In the genomic region with DNA sequence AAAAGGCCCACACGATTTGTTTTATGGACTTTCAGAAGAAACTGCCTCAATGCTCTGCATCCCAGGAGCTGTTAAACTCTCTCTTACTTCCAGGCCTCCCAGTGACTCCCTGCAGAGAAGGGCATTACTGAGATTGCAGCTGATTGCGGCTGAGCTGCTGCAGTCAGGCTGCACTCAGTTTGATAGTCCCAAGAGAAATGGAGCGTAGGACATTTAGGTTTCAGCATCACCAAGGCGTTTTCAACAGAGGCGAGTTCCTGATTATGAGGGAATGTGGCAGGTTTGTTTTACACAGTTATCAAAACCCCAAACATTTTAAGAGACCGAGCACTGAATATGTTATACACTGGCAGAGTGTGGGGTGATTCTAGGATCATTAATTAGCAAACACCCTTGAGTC, we compare ENCODE assay signal across 17 cellular contexts.
DNase-seq lines count a peak whose midpoint lies in the region; ATAC-seq and TF ChIP-seq lines count a peak whose summit lies in the region.
"Had no signal": no experiment of that assay in that cellular context is flagged by ENCODE, and none has a peak within 500 bp of the region (broad histone marks: within the 10 kb centered on the region; RNA-seq: fewer than 3 reads in every experiment).

No MANE protein-coding gene starts in this region.

- TF ChIP-seq CTCF in fibroblast of the aortic adventitia (IDR thresholded peaks at IDR 0.05; ENCODE audit: insufficient read depth, low read length) (no peak), neural cell (IDR thresholded peaks at IDR 0.05; ENCODE audit: poor library complexity, severe bottlenecking) (no peak)

- H3K9me3 ChIP-seq in neural cell (ENCODE audit: low read length), result no peaks in the 10 kb centered on the region
- H3K9me3 ChIP-seq: psoas muscle had no signal

- no peak overlapping the region for H3K27ac Mint-ChIP-seq in effector memory CD8-positive, alpha-beta T cell
- H3K27ac Mint-ChIP-seq: activated B cell treated with CpG ODN at 0.5 μM for 24 hours, IgD-negative memory B cell had no signal

- H3K4me1 Mint-ChIP-seq in effector memory CD8-positive, alpha-beta T cell (ENCODE audit: low read depth in 2 of 2), result no peaks in the 10 kb centered on the region
- H3K4me1 Mint-ChIP-seq: activated B cell treated with CpG ODN at 0.5 μM for 24 hours; central memory CD8-positive, alpha-beta T cell; IgD-negative memory B cell had no signal

- H3K79me2 ChIP-seq in neural cell (replicated peaks; ENCODE audit: insufficient read depth, low read length), result no peaks in the 10 kb centered on the region

- DNase-seq in EL (peak; percentile 49), fibroblast of the aortic adventitia (ENCODE audit: low read depth) (peak; percentile 58), NCI-H82 treated with DMSO at 0.1 percent for 48 hours (lab: John Stamatoyannopoulos, UW; ENCODE audit: unreplicated experiment) (no peak), NCI-H748 (lab: John Stamatoyannopoulos, UW; ENCODE audit: unreplicated experiment) (no peak), COLO668 (lab: John Stamatoyannopoulos, UW; ENCODE audit: unreplicated experiment) (no peak)
- DNase-seq in effector memory CD8-positive, alpha-beta T cell, result no peak
- DNase-seq: activated B cell treated with CpG ODN at 0.5 μM for 24 hours; activated T-cell treated with anti-CD3 and anti-CD28 coated beads, Interleukin-2, amount 50 U/mL, for 1 hour; C1 segment of cervical spinal cord; midbrain; NCI-H2171; psoas muscle; RPMI8226 had no signal

- no peaks in the 10 kb centered on the region for H3K36me3 Mint-ChIP-seq in effector memory CD8-positive, alpha-beta T cell (ENCODE audit: insufficient read depth)
- H3K36me3 Mint-ChIP-seq: IgD-negative memory B cell had no signal

- no peak overlapping the region for H3K4me3 Mint-ChIP-seq in effector memory CD8-positive, alpha-beta T cell
- H3K4me3 Mint-ChIP-seq: activated B cell treated with CpG ODN at 0.5 μM for 24 hours; central memory CD8-positive, alpha-beta T cell; IgD-negative memory B cell had no signal

- H3K4me3 ChIP-seq in fibroblast of the aortic adventitia (ENCODE audit: low read depth, low read length) (no peak overlapping the region), neural cell (ENCODE audit: low read length) (no peak overlapping the region)
- H3K4me3 ChIP-seq: psoas muscle had no signal

- H3K27ac ChIP-seq in neural cell (ENCODE audit: low read length), result no peak overlapping the region
- H3K27ac ChIP-seq: psoas muscle had no signal

- no peaks in the 10 kb centered on the region for H3K27me3 ChIP-seq in neural cell (ENCODE audit: insufficient read depth, low read depth, low read length)

- no peak overlapping the region for H2AFZ ChIP-seq in neural cell (ENCODE audit: low read depth, low read length)

- TF ChIP-seq RAD21 in neural cell (conservative IDR thresholded peaks at IDR 0.05), result no peak

- TF ChIP-seq EP300 in neural cell (conservative IDR thresholded peaks at IDR 0.05; ENCODE audit: poor library complexity, severe bottlenecking), result no peak

- ATAC-seq in SK-N-SH treated with all-trans-retinoic acid at 6 μM for 48 hours, result peak; percentile 86
- no peak for ATAC-seq in effector memory CD8-positive, alpha-beta T cell (replicated peaks)
- ATAC-seq: psoas muscle had no signal

- no peaks in the 10 kb centered on the region for H3K9me2 ChIP-seq in neural cell (ENCODE audit: insufficient read depth, low read length)

- H3F3A ChIP-seq in neural cell (ENCODE audit: insufficient read depth, low read length, poor library complexity, severe bottlenecking), result no peaks in the 10 kb centered on the region

- H4K20me1 ChIP-seq in neural cell (ENCODE audit: insufficient read depth), result no peaks in the 10 kb centered on the region

- H3K9me3 Mint-ChIP-seq in effector memory CD8-positive, alpha-beta T cell, result peaks cover 12 to 20% of the 10 kb centered on the region in 2 donors

- no peaks in the 10 kb centered on the region for H3K27me3 Mint-ChIP-seq in effector memory CD8-positive, alpha-beta T cell
- H3K27me3 Mint-ChIP-seq: activated B cell treated with CpG ODN at 0.5 μM for 24 hours; central memory CD8-positive, alpha-beta T cell; IgD-negative memory B cell had no signal

- no peak overlapping the region for H3K4me2 ChIP-seq in neural cell (ENCODE audit: low read length)

- H3K9ac ChIP-seq in neural cell (ENCODE audit: low read length), result no peak overlapping the region

- no peaks in the 10 kb centered on the region for H3K36me3 ChIP-seq in neural cell (ENCODE audit: insufficient read depth, low read length)

TF ChIP-seq in SK-N-SH treated with all-trans-retinoic acid at 6 μM for 48 hours, 23 proteins besides CTCF, POLR2A, EP300 and RAD21 (continues in another document):
- no peak for TF ChIP-seq PPARA (CRISPR knock-in tag; IDR thresholded peaks at IDR 0.05; ENCODE audit: borderline replicate concordance)
- TF ChIP-seq ISL1 (CRISPR knock-in tag; IDR thresholded peaks at IDR 0.05), result no peak
- no peak for TF ChIP-seq ZC3H10 (CRISPR knock-in tag; IDR thresholded peaks at IDR 0.05)
- TF ChIP-seq, protein P1, sequence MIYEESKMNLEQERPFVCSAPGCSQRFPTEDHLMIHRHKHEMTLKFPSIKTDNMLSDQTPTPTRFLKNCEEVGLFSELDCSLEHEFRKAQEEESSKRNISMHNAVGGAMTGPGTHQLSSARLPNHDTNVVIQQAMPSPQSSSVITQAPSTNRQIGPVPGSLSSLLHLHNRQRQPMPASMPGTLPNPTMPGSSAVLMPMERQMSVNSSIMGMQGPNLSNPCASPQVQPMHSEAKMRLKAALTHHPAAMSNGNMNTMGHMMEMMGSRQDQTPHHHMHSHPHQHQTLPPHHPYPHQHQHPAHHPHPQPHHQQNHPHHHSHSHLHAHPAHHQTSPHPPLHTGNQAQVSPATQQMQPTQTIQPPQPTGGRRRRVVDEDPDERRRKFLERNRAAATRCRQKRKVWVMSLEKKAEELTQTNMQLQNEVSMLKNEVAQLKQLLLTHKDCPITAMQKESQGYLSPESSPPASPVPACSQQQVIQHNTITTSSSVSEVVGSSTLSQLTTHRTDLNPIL (CRISPR knock-in tag; IDR thresholded peaks at IDR 0.05; ENCODE audit: low read depth), result no peak
- no peak for TF ChIP-seq TCF4 (CRISPR knock-in tag; IDR thresholded peaks at IDR 0.05; ENCODE audit: borderline replicate concordance)
- no peak for TF ChIP-seq POU6F1 (CRISPR knock-in tag; IDR thresholded peaks at IDR 0.05; ENCODE audit: borderline replicate concordance, low read depth)
- no peak for TF ChIP-seq ZFP30 (CRISPR knock-in tag; IDR thresholded peaks at IDR 0.05)
- TF ChIP-seq RARB (CRISPR knock-in tag; IDR thresholded peaks at IDR 0.05), result no peak
- TF ChIP-seq SNAI2 (CRISPR knock-in tag; IDR thresholded peaks at IDR 0.05), result no peak
- no peak for TF ChIP-seq ZFP3 (CRISPR knock-in tag; IDR thresholded peaks at IDR 0.05)

TF ChIP-seq in neural cell, 6 proteins besides CTCF, POLR2A, EP300 and RAD21:
- TF ChIP-seq TAF1 (IDR thresholded peaks at IDR 0.05; ENCODE audit: low read depth) (no peak), POLR2AphosphoS5 (IDR thresholded peaks at IDR 0.05) (peak; percentile 51), MXI1 (conservative IDR thresholded peaks at IDR 0.05; ENCODE audit: poor library complexity, severe bottlenecking) (no peak), EZH2 (IDR thresholded peaks at IDR 0.05; ENCODE audit: borderline replicate concordance, insufficient read depth, low read length, poor library complexity, severe bottlenecking) (no peak), SMC3 (conservative IDR thresholded peaks at IDR 0.05; ENCODE audit: poor library complexity) (no peak), REST (IDR thresholded peaks at IDR 0.05; ENCODE audit: borderline replicate concordance) (peak; percentile 44)

Comparison
In these comparisons a context has a peak if more than half of its experiments do, and no peak if none do; other contexts are left out.
1. DNase-seq: peak in EL (single experiment) and fibroblast of the aortic adventitia (single experiment); none in NCI-H82 treated with DMSO at 0.1 percent for 48 hours (single experiment), NCI-H748 (single experiment), COLO668 (single experiment) and effector memory CD8-positive, alpha-beta T cell (0 of 3).